ENCODE assay signal across 20 cellular contexts in genomic region chr9:123425261-123425821, GRCh38.
DNase-seq lines count a peak whose midpoint lies in the region; ATAC-seq, FAIRE-seq and TF ChIP-seq lines count a peak whose summit lies in the region.
"Had no signal": no experiment of that assay in that cellular context is flagged by ENCODE, and none has a peak within 500 bp of the region (broad histone marks: within the 10 kb centered on the region; RNA-seq: fewer than 3 reads in every experiment).

No MANE protein-coding gene starts in this region.

- H3K9me3 Mint-ChIP-seq in WTC11 (no peaks in the 10 kb centered on the region), T-cell (peaks cover 0 to 1% (median 0%) of the 10 kb centered on the region in 3 donors)
- H3K9me3 Mint-ChIP-seq: activated naive CD4-positive, alpha-beta T cell treated with anti-CD3 and anti-CD28 coated beads, Interleukin-2, amount 50 U/mL, for 24 hours had no signal

- H4K20me1 ChIP-seq in H1 (replicated peaks in 1 of 2; ENCODE audit: control insufficient read depth in 1 of 2, insufficient read depth in 2 of 2, low read length in 2 of 2) = no peaks in the 10 kb centered on the region

- H2AK5ac ChIP-seq in H1 (ENCODE audit: low read depth, low read length) = no peak overlapping the region

- H3K36me3 Mint-ChIP-seq in WTC11 (peaks cover 8% of the 10 kb centered on the region), T-cell (peaks cover 29% of the 10 kb centered on the region)

- peak overlapping the region; percentile 39; the same call in 1 of the 2 replicates for H4K8ac ChIP-seq in H1 (ENCODE audit: extremely low read depth, insufficient read depth, low read length)

- no peaks in the 10 kb centered on the region for H3K27me3 ChIP-seq in H1 (replicated peaks in 1 of 4; ENCODE audit: control insufficient read depth in 3 of 4, extremely low read depth in 1 of 4, insufficient read depth in 3 of 4, low read length in 3 of 4)
- H3K27me3 ChIP-seq: ovary had no signal

- CTCF ChIA-PET in WTC11 (lab: Charles Lee) (interaction anchor here (0.5 to 2.4 kb wide), 4 partner anchors 10 to 118 kb away, joined by 3 to 11 read pairs (median 6); no protein-coding TSS in a partner anchor), H1 (lab: Charles Lee; ENCODE audit: partially characterized antibody) (interaction anchor here (0.6 to 5.9 kb wide), 7 partner anchors 9 to 207 kb away, joined by 3 to 64 read pairs (median 3); no protein-coding TSS in a partner anchor), T-cell (lab: Charles Lee) (no interaction called here)

- H2BK12ac ChIP-seq in H1 (ENCODE audit: low read depth, low read length) = no peak overlapping the region

- H3K79me2 ChIP-seq in H1 (ENCODE audit: control insufficient read depth in 1 of 2, insufficient read depth in 2 of 2, low read length in 2 of 2) = no peaks in the 10 kb centered on the region

- WGBS in H1 (ENCODE audit: extremely low coverage in 1 of 2, insufficient coverage in 1 of 2, insufficient read length in 1 of 2, insufficient replicate concordance in 2 of 2, low coverage in 1 of 2, low lambda C conversion rate in 2 of 2, missing lambda C conversion rate in 1 of 2), 2 experiments = 89% methylated on average over 20 of the region's 20 CpGs; no CpG with 5 or more reads in 1 of the 2 experiments

- H3K36me3 ChIP-seq in H1 (ENCODE audit: control insufficient read depth in 2 of 4, insufficient read depth in 4 of 4, low read length in 3 of 4) = no peaks in the 10 kb centered on the region
- H3K36me3 ChIP-seq: ovary had no signal

- H3K27me3 Mint-ChIP-seq in WTC11 (ENCODE audit: low read depth) (no peaks in the 10 kb centered on the region; the same call in 1 of the 2 replicates), T-cell (no peaks in the 10 kb centered on the region)
- H3K27me3 Mint-ChIP-seq: activated naive CD4-positive, alpha-beta T cell treated with anti-CD3 and anti-CD28 coated beads, Interleukin-2, amount 50 U/mL, for 24 hours had no signal

- ATAC-seq in WTC11 = no peak
- ATAC-seq in T-cell (replicated peaks in 1 of 4) = no peak
- no peak for ATAC-seq in omental fat pad (ENCODE audit: low FRiP score)

- H2BK120ac ChIP-seq in H1 (replicated peaks; ENCODE audit: low read depth, low read length) = no peak overlapping the region

- H3K4me1 Mint-ChIP-seq in WTC11 (peaks cover 35% of the 10 kb centered on the region), T-cell (no peaks in the 10 kb centered on the region)
- H3K4me1 Mint-ChIP-seq: activated naive CD4-positive, alpha-beta T cell treated with anti-CD3 and anti-CD28 coated beads, Interleukin-2, amount 50 U/mL, for 24 hours had no signal

- no peak for TF ChIP-seq POLR2A in H1 (IDR thresholded peaks at IDR 0.05; ENCODE audit: control extremely low read depth in 1 of 2, low read depth in 2 of 2, low read length in 2 of 2)

- no peak overlapping the region for H3K23ac ChIP-seq in H1 (ENCODE audit: insufficient read length)

- peaks cover 5 to 14% (median 11%) of the 10 kb centered on the region in 4 experiments for H3K4me1 ChIP-seq in H1 (replicated peaks in 1 of 4; ENCODE audit: control insufficient read depth in 3 of 4, insufficient read depth in 4 of 4, low read length in 3 of 4)

- no peak overlapping the region for H3K4ac ChIP-seq in H1 (replicated peaks; ENCODE audit: insufficient read length, low read depth, low read length)

- FAIRE-seq in H1 (lab: Jason Lieb, UNC) = no peak
- FAIRE-seq: astrocyte, keratinocyte had no signal

- H3K4me2 ChIP-seq in H1 (ENCODE audit: insufficient read depth in 1 of 2, low read depth in 2 of 2, low read length in 2 of 2) = no peak overlapping the region

- POLR2A ChIA-PET in WTC11 (lab: Charles Lee) (interaction anchor here (0.5 kb wide), 1 partner anchor 114 kb away, joined by 3 read pairs; no protein-coding TSS in a partner anchor), H1 (lab: Charles Lee; ENCODE audit: partially characterized antibody) (interaction anchor here (1.2 kb wide), 1 partner anchor 11 kb away, joined by 3 read pairs; no protein-coding TSS in a partner anchor), T-cell (lab: Charles Lee) (no interaction called here)

- H3K18ac ChIP-seq in H1 (ENCODE audit: extremely low read depth, low read length) = no peak overlapping the region

- no peaks in the 10 kb centered on the region for H3K23me2 ChIP-seq in H1 (ENCODE audit: low read depth, low read length)

- no peak overlapping the region; the same call in 1 of the 2 replicates for H2BK5ac ChIP-seq in H1 (ENCODE audit: low read depth, low read length)

- H4K91ac ChIP-seq in H1 (replicated peaks; ENCODE audit: insufficient read length, low read length) = no peak overlapping the region

- no peak overlapping the region for H3K27ac ChIP-seq in H1 (ENCODE audit: low read depth, low read length)
- no peak overlapping the region for H3K27ac ChIP-seq in substantia nigra (ENCODE audit: low read depth, low read length, poor library complexity, severe bottlenecking)
- H3K27ac ChIP-seq: ovary had no signal

- H3K9ac ChIP-seq in H1 (replicated peaks in 1 of 4; ENCODE audit: extremely low read depth in 1 of 4, low read depth in 3 of 4, low read length in 3 of 4) = no peak overlapping the region

- TF ChIP-seq CTCF in WTC11 (IDR thresholded peaks at IDR 0.05) (no peak), H1 (IDR thresholded peaks at IDR 0.05; ENCODE audit: control extremely low read depth in 1 of 3, insufficient read depth in 1 of 3, low read depth in 1 of 3, low read length in 3 of 3) (no peak), omental fat pad (IDR thresholded peaks at IDR 0.05) (no peak)

- DNase-seq in WTC11 (ENCODE audit: low spot score) (no peak), H1 (ENCODE audit: low read depth in 1 of 2, low spot score in 2 of 2) (no peak), midbrain (lab: John Stamatoyannopoulos, UW) (peak; percentile 20), substantia nigra (lab: John Stamatoyannopoulos, UW) (peak in 28 of 49 donors; percentile 7 to 64 (median 44)), T-cell (no peak), omental fat pad (ENCODE audit: low spot score) (no peak)
- no peak for DNase-seq in stimulated activated CD4-positive, alpha-beta T cell treated with anti-CD3 and anti-CD28 coated beads, Interleukin-2, amount 100 ng/mL, for 48 hours
- DNase-seq: activated T-cell treated with anti-CD3 and anti-CD28 coated beads, Interleukin-2, amount 50 U/mL, for 48 hours; effector CD4-positive, alpha-beta T cell; foreskin melanocyte; mammary epithelial cell; NCI-H187; NCI-H226; NCI-H82; SHP77; SW 1271 had no signal

- H4K5ac ChIP-seq in H1 (ENCODE audit: insufficient read length, low read depth, low read length) = no peak overlapping the region

- H3K27ac Mint-ChIP-seq in WTC11 (0 out of 2 replicates have a peak overlapping the region, but pooled peaks have one; percentile 13), T-cell (no peak overlapping the region)
- H3K27ac Mint-ChIP-seq: activated naive CD4-positive, alpha-beta T cell treated with anti-CD3 and anti-CD28 coated beads, Interleukin-2, amount 50 U/mL, for 24 hours had no signal

- H3K56ac ChIP-seq in H1 (replicated peaks; ENCODE audit: insufficient read length, low read depth, low read length) = no peak overlapping the region

- no peak overlapping the region for H3K14ac ChIP-seq in H1 (ENCODE audit: insufficient read length)

- no peak for TF ChIP-seq EP300 in H1 (IDR thresholded peaks at IDR 0.05; ENCODE audit: borderline replicate concordance in 1 of 2, low read depth in 2 of 2, low read length in 2 of 2)

- no peak overlapping the region for H3K4me3 Mint-ChIP-seq in WTC11
- no peak overlapping the region for H3K4me3 Mint-ChIP-seq in T-cell
- H3K4me3 Mint-ChIP-seq: activated naive CD4-positive, alpha-beta T cell treated with anti-CD3 and anti-CD28 coated beads, Interleukin-2, amount 50 U/mL, for 24 hours had no signal

- no peaks in the 10 kb centered on the region for H3K9me3 ChIP-seq in H1 (ENCODE audit: insufficient read depth in 2 of 2, low read depth in 1 of 2, low read length in 1 of 2)
- H3K9me3 ChIP-seq: ovary had no signal

- no peak overlapping the region for H3K4me3 ChIP-seq in H1 (ENCODE audit: extremely low read depth in 1 of 4, insufficient read depth in 2 of 4, low read depth in 3 of 4, low read length in 4 of 4)
- H3K4me3 ChIP-seq: ovary had no signal

- TF ChIP-seq RAD21 in H1 (IDR thresholded peaks at IDR 0.05 in 1 of 2, conservative IDR thresholded peaks at IDR 0.05 in 1 of 2; ENCODE audit: low read depth in 2 of 2, low read length in 2 of 2) = no peak

- H2AFZ ChIP-seq in H1 (ENCODE audit: low read length) = no peak overlapping the region

- H2BK20ac ChIP-seq in H1 (ENCODE audit: low read length) = no peak overlapping the region

- H3K79me1 ChIP-seq in H1 (ENCODE audit: low read depth, low read length) = no peaks in the 10 kb centered on the region

- peak overlapping the region; percentile 61; the same call in 1 of the 2 replicates for H2BK15ac ChIP-seq in H1 (ENCODE audit: low read length)

TF ChIP-seq in WTC11, 78 proteins besides CTCF, POLR2A, EP300 and RAD21 (continues in another document):
- TF ChIP-seq ZNF512 (CRISPR knock-in tag; IDR thresholded peaks at IDR 0.05; ENCODE audit: borderline replicate concordance) (no peak), TEAD4 (CRISPR knock-in tag; IDR thresholded peaks at IDR 0.05) (no peak)

TF ChIP-seq in H1, 55 proteins besides CTCF, POLR2A, EP300 and RAD21:
- TF ChIP-seq CREB1 (IDR thresholded peaks at IDR 0.05) (no peak), SP4 (IDR thresholded peaks at IDR 0.05; ENCODE audit: low read length) (no peak), CBX8 (IDR thresholded peaks at IDR 0.05; ENCODE audit: borderline replicate concordance, low read depth, low read length) (no peak), FOSL1 (IDR thresholded peaks at IDR 0.05; ENCODE audit: insufficient read depth, low read depth, low read length) (no peak), EZH2 (IDR thresholded peaks at IDR 0.05; ENCODE audit: low read depth, low read length, severe bottlenecking) (no peak), RNF2 (IDR thresholded peaks at IDR 0.05; ENCODE audit: borderline replicate concordance, low read depth, low read length, missing control alignments, poor library complexity, severe bottlenecking) (no peak), KDM4A (IDR thresholded peaks at IDR 0.05; ENCODE audit: low read depth, low read length, severe bottlenecking) (no peak), SIRT6 (IDR thresholded peaks at IDR 0.05; ENCODE audit: low read length) (no peak), PHF8 (conservative IDR thresholded peaks at IDR 0.05; ENCODE audit: low read depth, low read length) (no peak), SIN3A (conservative IDR thresholded peaks at IDR 0.05 in 1 of 2, IDR thresholded peaks at IDR 0.05 in 1 of 2; ENCODE audit: low read depth in 1 of 2, low read length in 2 of 2) (no peak), POU5F1 (IDR thresholded peaks at IDR 0.05; ENCODE audit: low read depth, low read length) (no peak), MAFK (IDR thresholded peaks at IDR 0.05; ENCODE audit: low read depth, low read length) (no peak), BRCA1 (IDR thresholded peaks at IDR 0.05; ENCODE audit: low read depth, low read length) (no peak), JUN (IDR thresholded peaks at IDR 0.05; ENCODE audit: low read depth, low read length) (no peak), RXRA (IDR thresholded peaks at IDR 0.05; ENCODE audit: insufficient read depth, low read depth, low read length) (no peak)

Comparison
In these comparisons a context has a peak if more than half of its experiments do, and no peak if none do; other contexts are left out.
1. DNase-seq: peak in midbrain (single experiment) and substantia nigra (28 of 49); none in WTC11 (single experiment), H1 (0 of 2), T-cell (0 of 34), omental fat pad (single experiment) and stimulated activated CD4-positive, alpha-beta T cell treated with anti-CD3 and anti-CD28 coated beads, Interleukin-2, amount 100 ng/mL, for 48 hours (0 of 2).
2. CTCF ChIA-PET loops: an anchor here in WTC11 (0.5 to 2.4 kb wide) and H1 (0.6 to 5.9 kb wide); none called in T-cell.
3. POLR2A ChIA-PET loops: an anchor here in WTC11 (0.5 kb wide) and H1 (1.2 kb wide); none called in T-cell.